Comparison of ENCODE assay signal across 10 cellular contexts in genomic region chr18:76824136-76824676, GRCh38. TPM values are rescaled to one million over a fixed set of nuclear protein-coding genes. Genes with fewer than 3 reads are reported as not detected.
DNase-seq lines count a peak whose midpoint lies in the region; ATAC-seq, FAIRE-seq and TF ChIP-seq lines count a peak whose summit lies in the region.
"Had no signal": no experiment of that assay in that cellular context is flagged by ENCODE, and none has a peak within 500 bp of the region (broad histone marks: within the 10 kb centered on the region; RNA-seq: fewer than 3 reads in every experiment).

No MANE protein-coding gene starts in this region.

- intact Hi-C loops in gastrocnemius medialis (cut with DNase I; ENCODE audit: low total_unique reads): loop anchor here (5.0 kb wide), 1 partner anchor 337 kb away; no protein-coding TSS in a partner anchor

- in situ Hi-C loops in gastrocnemius medialis (cut with MboI; ENCODE audit: low sequenced_read_pairs in 4 of 4): loop anchor here in 1 of 4 donors (25.0 kb wide), 1 partner anchor 163 kb away; no protein-coding TSS in a partner anchor

- peak overlapping the region; percentile 93 for H3K27ac ChIP-seq in RWPE1
- peak overlapping the region in 3 of 4 donors; percentile 78 to 87 (median 87) for H3K27ac ChIP-seq in gastrocnemius medialis
- H3K27ac ChIP-seq: foreskin keratinocyte had no signal

- H3K27me3 ChIP-seq in gastrocnemius medialis: no peaks in the 10 kb centered on the region
- H3K27me3 ChIP-seq: foreskin keratinocyte had no signal

- DNase-seq in GM12865 (ENCODE audit: low read depth) (no peak), RWPE1 (ENCODE audit: low spot score) (no peak), fibroblast of pulmonary artery (ENCODE audit: low read depth) (no peak), gastrocnemius medialis (no peak), DMS79 (lab: John Stamatoyannopoulos, UW) (no peak), HPDE6-E6E7 (ENCODE audit: extremely low spot score) (no peak), HTR-8/SVneo (ENCODE audit: insufficient read length, low spot score) (no peak)
- DNase-seq: stimulated activated CD4-positive, alpha-beta T cell treated with anti-CD3 and anti-CD28 coated beads, Interleukin-4, amount 100 ng/mL, for 1 hour had no signal

- H3K4me1 ChIP-seq in gastrocnemius medialis: peaks cover 17 to 20% of the 10 kb centered on the region in 2 donors

- CTCF ChIA-PET in RWPE1 (lab: Yijun Ruan, JAX): no interaction called here

- no peaks in the 10 kb centered on the region for H3K9me3 ChIP-seq in gastrocnemius medialis

- FAIRE-seq in HTR-8/SVneo (lab: Jason Lieb, UNC): no peak

- ATAC-seq in gastrocnemius medialis (no peak), GM19328 (IDR thresholded peaks at IDR 0.05; ENCODE audit: unreplicated experiment) (no peak)

- POLR2A ChIA-PET in RWPE1 (lab: Yijun Ruan, JAX; ENCODE audit: low non-redundant PET): no interaction called here

- TF ChIP-seq POLR2A in gastrocnemius medialis (IDR thresholded peaks at IDR 0.05): no peak

- no peak for TF ChIP-seq CTCF in GM12865 (IDR thresholded peaks at IDR 0.05; ENCODE audit: insufficient read depth, low read depth, low read length, missing control alignments)
- TF ChIP-seq CTCF in RWPE1 (conservative IDR thresholded peaks at IDR 0.05; ENCODE audit: low read depth): no peak
- TF ChIP-seq CTCF in fibroblast of pulmonary artery (IDR thresholded peaks at IDR 0.05; ENCODE audit: low read length, missing control alignments): no peak
- TF ChIP-seq CTCF in gastrocnemius medialis (IDR thresholded peaks at IDR 0.05 in 4 of 5, conservative IDR thresholded peaks at IDR 0.05 in 1 of 5): no peak

- no peaks in the 10 kb centered on the region for H3K36me3 ChIP-seq in gastrocnemius medialis

- H3K4me3 ChIP-seq in GM12865 (ENCODE audit: low read depth, low read length) (peak overlapping the region; percentile 91), fibroblast of pulmonary artery (replicated peaks; ENCODE audit: low read depth, low read length) (peak overlapping the region; percentile 74), gastrocnemius medialis (no peak overlapping the region)

RNA-seq across cellular contexts. Expression of gene ZNF236, which starts 1.8 kb away (rescaled TPM):
- 1 to 10 TPM; 6.2 to 7.1 (median 6.5) TPM for total RNA-seq in gastrocnemius medialis

Comparison
In these comparisons a context has a peak if more than half of its experiments do, and no peak if none do; other contexts are left out.
1. H3K4me3 ChIP-seq: peak in GM12865 (single experiment) and fibroblast of pulmonary artery (single experiment); none in gastrocnemius medialis (0 of 4).